ENCODE assay signal across 9 cellular contexts in the genomic region with DNA sequence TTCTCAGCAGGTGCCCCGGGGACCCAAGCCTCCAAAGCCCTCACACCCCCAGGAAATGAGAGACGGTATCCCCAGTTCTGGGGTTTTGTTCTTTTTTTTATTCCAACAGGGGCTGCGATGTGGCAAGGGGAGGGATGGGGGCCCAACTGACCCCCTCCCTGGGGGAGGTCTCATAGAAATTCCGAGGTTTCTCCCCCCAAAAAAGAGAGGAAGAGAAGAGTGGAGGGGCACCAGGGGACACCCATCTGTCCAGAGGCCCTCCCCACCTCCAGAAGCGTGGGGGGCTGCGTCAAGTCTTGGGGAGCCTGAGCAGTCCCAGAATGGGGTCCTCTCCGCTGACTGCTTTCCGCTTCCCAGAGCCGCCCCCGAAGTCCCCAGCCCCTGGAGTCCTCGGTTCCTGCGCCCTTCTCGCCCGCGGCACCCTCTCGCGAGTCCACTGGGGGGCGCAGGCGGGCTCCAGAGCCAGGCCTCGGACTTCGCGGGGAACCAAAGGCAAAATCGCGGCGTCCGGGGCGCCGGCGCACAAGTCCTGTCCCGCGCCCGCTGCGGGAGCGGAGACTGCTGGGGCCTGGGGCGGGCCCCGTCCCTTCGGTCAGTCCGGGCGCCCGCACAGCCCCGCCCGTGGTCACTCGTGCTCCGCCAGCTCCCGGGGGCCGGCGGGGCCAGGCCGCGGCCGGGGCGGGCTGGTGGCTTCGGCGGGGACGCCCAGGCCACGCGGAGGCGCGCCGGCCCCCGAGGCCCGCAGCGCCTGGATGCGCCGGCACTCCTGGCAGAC. TPM values are rescaled to one million over a fixed set of nuclear protein-coding genes. Genes with fewer than 3 reads are reported as not detected.
DNase-seq lines count a peak whose midpoint lies in the region; ATAC-seq and TF ChIP-seq lines count a peak whose summit lies in the region.
"Had no signal": no experiment of that assay in that cellular context is flagged by ENCODE, and none has a peak within 500 bp of the region (broad histone marks: within the 10 kb centered on the region; RNA-seq: fewer than 3 reads in every experiment).

No MANE protein-coding gene starts in this region.

- H3K27ac Mint-ChIP-seq in neural crest cell (ENCODE audit: unreplicated experiment): no peak overlapping the region

- H3K27me3 ChIP-seq in HUES6 (ENCODE audit: control insufficient read depth, insufficient read depth, low read length) (peaks cover 93% of the 10 kb centered on the region), SU-DHL-6 (ENCODE audit: low read length) (no peaks in the 10 kb centered on the region), ectodermal cell (ENCODE audit: control insufficient read depth, insufficient read depth, low read length, poor library complexity, severe bottlenecking) (peaks cover 82% of the 10 kb centered on the region), prostate gland (replicated peaks; ENCODE audit: insufficient read depth) (peaks cover 17% of the 10 kb centered on the region)

- H3K27me3 Mint-ChIP-seq in neural crest cell (ENCODE audit: low read depth): peaks cover 82% of the 10 kb centered on the region

- peak overlapping the region; percentile 38 for H3K4me2 ChIP-seq in SU-DHL-6 (ENCODE audit: low read depth, low read length, poor library complexity, severe bottlenecking)

- no peaks in the 10 kb centered on the region for H3F3A ChIP-seq in SU-DHL-6 (ENCODE audit: insufficient read depth)

- TF ChIP-seq CTCF in SU-DHL-6 (IDR thresholded peaks at IDR 0.05; ENCODE audit: insufficient read depth, low read length, poor library complexity, severe bottlenecking) (peak; percentile 62), neural crest cell (conservative IDR thresholded peaks at IDR 0.05) (peak; percentile 71), prostate gland (IDR thresholded peaks at IDR 0.05) (peak in 2 of 4 experiments; percentile 32 to 34)

- H3K36me3 ChIP-seq in HUES6 (ENCODE audit: control insufficient read depth, insufficient read depth, low read length) (no peaks in the 10 kb centered on the region), SU-DHL-6 (ENCODE audit: low read length) (no peaks in the 10 kb centered on the region), ectodermal cell (ENCODE audit: control insufficient read depth, insufficient read depth, low read length) (no peaks in the 10 kb centered on the region), prostate gland (no peaks in the 10 kb centered on the region)

- H3K9me3 ChIP-seq in HUES6 (ENCODE audit: control insufficient read depth, insufficient read depth, low read depth, low read length) (no peaks in the 10 kb centered on the region), SU-DHL-6 (ENCODE audit: insufficient read depth, low read length) (no peaks in the 10 kb centered on the region), ectodermal cell (ENCODE audit: control insufficient read depth, low read length) (no peaks in the 10 kb centered on the region), prostate gland (no peaks in the 10 kb centered on the region)

- DNase-seq in D341Med (ENCODE audit: low spot score) (peak; percentile 91), neural crest cell (ENCODE audit: low read depth, low spot score) (peak; percentile 72), prostate gland (ENCODE audit: low spot score) (no peak)
- no peak for DNase-seq in NK-92 treated with Interleukin-12 subunit alpha and Interleukin-12 subunit beta, amount 100 ng/mL, for 24 hours (lab: John Stamatoyannopoulos, UW)

- H3K4me1 ChIP-seq in HUES6 (ENCODE audit: control insufficient read depth, insufficient read depth, low read length) (peaks cover 16% of the 10 kb centered on the region), ectodermal cell (ENCODE audit: control insufficient read depth, insufficient read depth, low read length) (peaks cover 9% of the 10 kb centered on the region), prostate gland (replicated peaks) (no peaks in the 10 kb centered on the region)

- peaks cover 38% of the 10 kb centered on the region for H3K4me1 Mint-ChIP-seq in neural crest cell

- H3K79me2 ChIP-seq in SU-DHL-6 (ENCODE audit: insufficient read depth, low read length): peaks cover under 1% of the 10 kb centered on the region; the same call in 1 of the 2 replicates

- WGBS in ectodermal cell, 2 experiments: 3% methylated on average over 64 of the region's 64 CpGs
- WGBS in prostate gland: 6% methylated on average over 52 of the region's 64 CpGs

- H3K4me3 ChIP-seq in HUES6 (ENCODE audit: low read depth, low read length) (peak overlapping the region; percentile 51), SU-DHL-6 (ENCODE audit: insufficient read depth, low read length, poor library complexity, severe bottlenecking) (no peak overlapping the region), ectodermal cell (ENCODE audit: insufficient read depth, low read depth, low read length) (peak overlapping the region; percentile 16), prostate gland (no peak overlapping the region)

- H3K36me3 Mint-ChIP-seq in neural crest cell (ENCODE audit: low read depth): no peaks in the 10 kb centered on the region

- H3K9ac ChIP-seq in HUES6 (ENCODE audit: low read length) (no peak overlapping the region), SU-DHL-6 (ENCODE audit: low read length) (no peak overlapping the region)

- intact Hi-C loops in prostate gland (cut with DNase I): no loop called here

- H2AFZ ChIP-seq in SU-DHL-6 (ENCODE audit: low read depth, low read length, severe bottlenecking): no peak overlapping the region

- no peaks in the 10 kb centered on the region for H4K20me1 ChIP-seq in SU-DHL-6 (ENCODE audit: low read depth, low read length)

- no peak overlapping the region for H3K27ac ChIP-seq in HUES6 (ENCODE audit: low read depth, low read length)
- H3K27ac ChIP-seq in SU-DHL-6 (ENCODE audit: low read depth, low read length): no peak overlapping the region
- H3K27ac ChIP-seq in ectodermal cell (ENCODE audit: insufficient read depth, low read depth, low read length, poor library complexity, severe bottlenecking): no peak overlapping the region
- no peak overlapping the region for H3K27ac ChIP-seq in prostate gland

- no peak for ATAC-seq in HG03342 (IDR thresholded peaks at IDR 0.05; ENCODE audit: unreplicated experiment)
- ATAC-seq: naive thymus-derived CD4-positive, alpha-beta T cell had no signal

- no peak for TF ChIP-seq POLR2A in prostate gland (IDR thresholded peaks at IDR 0.05)

- H3K9me2 ChIP-seq in SU-DHL-6 (replicated peaks; ENCODE audit: insufficient read depth, low read length): no peaks in the 10 kb centered on the region

- no peak overlapping the region for H3K4me3 Mint-ChIP-seq in neural crest cell

- H3K9me3 Mint-ChIP-seq in neural crest cell: no peaks in the 10 kb centered on the region

RNA-seq across cellular contexts. Expression of gene ATP1A3, which starts 4.4 kb away (rescaled TPM):
- polyA plus RNA-seq in ectodermal cell (2013, experiment 1 of 4): 5.3 TPM
- 4.4 TPM for polyA plus RNA-seq in ectodermal cell (2013, experiment 2 of 4)
- 5.1 TPM for polyA plus RNA-seq in ectodermal cell (2013, experiment 3 of 4)
- 5.5 TPM for polyA plus RNA-seq in ectodermal cell (2013, experiment 4 of 4)
- 22.9 and 23.2 TPM in 2 replicates for total RNA-seq in neural crest cell
- 1 to 10 TPM in 1 of 2 donors, under 1 TPM in 1; 0.27 to 3.7 TPM for total RNA-seq in prostate gland

RNA-seq across cellular contexts. Expression of gene RABAC1, which starts 39.3 kb away (rescaled TPM):
- 99.4 TPM for polyA plus RNA-seq in ectodermal cell (2013, experiment 1 of 4)
- polyA plus RNA-seq in ectodermal cell (2013, experiment 2 of 4): 95.6 TPM
- 84.6 TPM for polyA plus RNA-seq in ectodermal cell (2013, experiment 3 of 4)
- 91.1 TPM for polyA plus RNA-seq in ectodermal cell (2013, experiment 4 of 4)
- total RNA-seq in neural crest cell (83.8 and 93.4 TPM in 2 replicates), prostate gland (100 to 1,000 TPM; 153 to 168 TPM)

Comparison
In these comparisons a context has a peak if more than half of its experiments do, and no peak if none do; other contexts are left out.
1. DNase-seq: peak in D341Med (single experiment) and neural crest cell (single experiment); none in NK-92 treated with Interleukin-12 subunit alpha and Interleukin-12 subunit beta, amount 100 ng/mL, for 24 hours (single experiment) and prostate gland (single experiment).
2. H3K4me3 ChIP-seq: peak in HUES6 (single experiment) and ectodermal cell (single experiment); none in SU-DHL-6 (single experiment) and prostate gland (0 of 2).